ENCODE assay signal across 20 cellular contexts in the genomic region with DNA sequence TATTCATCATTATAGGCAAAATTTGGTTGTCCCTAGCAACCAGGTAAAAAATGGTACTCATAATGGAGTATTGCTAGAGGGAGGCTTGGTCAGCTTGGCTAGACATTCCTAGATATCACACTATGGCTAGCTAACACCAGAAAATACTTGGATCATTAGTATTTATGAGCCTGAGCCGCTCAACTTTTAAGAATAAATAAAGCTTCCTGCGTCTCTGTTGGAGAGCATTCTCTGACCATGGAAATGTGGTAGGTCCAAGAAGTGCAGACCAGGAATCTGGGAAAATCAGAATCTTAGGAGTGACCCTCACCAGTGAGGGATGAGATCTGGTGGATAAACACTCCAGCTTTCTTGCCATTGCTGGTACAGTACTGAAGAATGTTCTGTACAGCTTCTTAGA.
"Had no signal": no experiment of that assay in that cellular context is flagged by ENCODE, and none has a peak within 500 bp of the region (broad histone marks: within the 10 kb centered on the region; RNA-seq: fewer than 3 reads in every experiment).

No MANE protein-coding gene starts in this region.

- H3K36me3 Mint-ChIP-seq: activated naive CD4-positive, alpha-beta T cell treated with anti-CD3 and anti-CD28 coated beads, Interleukin-2, amount 50 U/mL, for 72 hours; brain had no signal

- H2AFZ ChIP-seq: hepatocyte, parathyroid adenoma had no signal

- H3K9me3 ChIP-seq: left ventricle myocardium inferior, tibial nerve, vagina had no signal

- H3K4me3 Mint-ChIP-seq: activated CD4-positive, alpha-beta T cell treated with anti-CD3 and anti-CD28 coated beads, Interleukin-2, amount 10 ng/mL, durations not matched to agents 7 days and 5 days; activated CD8-positive, alpha-beta T cell treated with anti-CD3 and anti-CD28 coated beads, Interleukin-2, amount 10 ng/mL, durations not matched to agents 7 days and 5 days; brain; nephron progenitor cell; stimulated activated naive CD8-positive, alpha-beta T cell treated with anti-CD3 and anti-CD28 coated beads, Interleukin-15, Interleukin-2, amounts not matched to agents 100 ng/mL and 50 ng/mL, for 24 hours had no signal

- H3K79me2 ChIP-seq: hepatocyte, parathyroid adenoma had no signal

- H3K4me1 Mint-ChIP-seq: nephron progenitor cell had no signal

- H3K9me3 Mint-ChIP-seq: activated CD4-positive, alpha-beta T cell treated with anti-CD3 and anti-CD28 coated beads, Interleukin-2, amount 10 ng/mL, durations not matched to agents 7 days and 5 days; activated naive CD4-positive, alpha-beta T cell treated with anti-CD3 and anti-CD28 coated beads, Interleukin-2, amount 50 U/mL, for 72 hours; brain; nephron progenitor cell; stimulated activated naive CD8-positive, alpha-beta T cell treated with anti-CD3 and anti-CD28 coated beads, Interleukin-15, Interleukin-2, amounts not matched to agents 100 ng/mL and 50 ng/mL, for 24 hours had no signal

- H3K4me1 ChIP-seq: parathyroid adenoma had no signal

- H3K9ac ChIP-seq: parathyroid adenoma had no signal

- DNase-seq: activated CD4-positive, alpha-beta T cell treated with anti-CD3 and anti-CD28 coated beads, Interleukin-2, amount 10 ng/mL, durations not matched to agents 7 days and 5 days; activated CD4-positive, CD25-positive, alpha-beta regulatory T cell treated with anti-CD3 and anti-CD28 coated beads, Interleukin-2, amount 50 U/mL, for 72 hours; activated CD8-positive, alpha-beta T cell treated with anti-CD3 and anti-CD28 coated beads, Interleukin-2, amount 10 ng/mL, durations not matched to agents 7 days and 5 days; activated gamma-delta T cell treated with Interleukin-2 at 50 U/mL for 16 hours; aorta; dermis blood vessel endothelial cell; effector CD8-positive, alpha-beta T cell; left ventricle myocardium inferior; nephron progenitor cell; right cardiac atrium; stimulated activated CD4-positive, alpha-beta T cell treated with anti-CD3 and anti-CD28 coated beads, Interleukin-12 subunit alpha, Interleukin-12 subunit beta, amount 100 ng/mL, for 4 hours; WERI-Rb-1 had no signal

- H3K27me3 ChIP-seq: foreskin keratinocyte, hepatocyte, tibial nerve, vagina had no signal

- H3K27me3 Mint-ChIP-seq: brain had no signal

- H3K4me3 ChIP-seq: hepatocyte, left ventricle myocardium inferior, tibial nerve, vagina had no signal

- H3K27ac Mint-ChIP-seq: activated CD4-positive, alpha-beta T cell treated with anti-CD3 and anti-CD28 coated beads, Interleukin-2, amount 10 ng/mL, durations not matched to agents 7 days and 5 days; activated CD8-positive, alpha-beta T cell treated with anti-CD3 and anti-CD28 coated beads, Interleukin-2, amount 10 ng/mL, durations not matched to agents 7 days and 5 days; activated naive CD4-positive, alpha-beta T cell treated with anti-CD3 and anti-CD28 coated beads, Interleukin-2, amount 50 U/mL, for 72 hours; nephron progenitor cell; stimulated activated naive CD8-positive, alpha-beta T cell treated with anti-CD3 and anti-CD28 coated beads, Interleukin-15, Interleukin-2, amounts not matched to agents 100 ng/mL and 50 ng/mL, for 24 hours had no signal

- H3K36me3 ChIP-seq: left ventricle myocardium inferior, tibial nerve, vagina, WERI-Rb-1 had no signal

- H3K27ac ChIP-seq: foreskin keratinocyte, hepatocyte, left ventricle myocardium inferior, parathyroid adenoma, tibial nerve, vagina, WERI-Rb-1 had no signal

- ATAC-seq: activated CD8-positive, alpha-beta T cell treated with anti-CD3 and anti-CD28 coated beads, Interleukin-2, amount 10 ng/mL, durations not matched to agents 7 days and 5 days; activated naive CD4-positive, alpha-beta T cell treated with anti-CD3 and anti-CD28 coated beads, Interleukin-2, amount 50 U/mL, for 72 hours; foreskin keratinocyte; right cardiac atrium had no signal

- H3K4me2 ChIP-seq: hepatocyte had no signal
